Comparison of ENCODE assay signal across 1 cellular context in the genomic region with DNA sequence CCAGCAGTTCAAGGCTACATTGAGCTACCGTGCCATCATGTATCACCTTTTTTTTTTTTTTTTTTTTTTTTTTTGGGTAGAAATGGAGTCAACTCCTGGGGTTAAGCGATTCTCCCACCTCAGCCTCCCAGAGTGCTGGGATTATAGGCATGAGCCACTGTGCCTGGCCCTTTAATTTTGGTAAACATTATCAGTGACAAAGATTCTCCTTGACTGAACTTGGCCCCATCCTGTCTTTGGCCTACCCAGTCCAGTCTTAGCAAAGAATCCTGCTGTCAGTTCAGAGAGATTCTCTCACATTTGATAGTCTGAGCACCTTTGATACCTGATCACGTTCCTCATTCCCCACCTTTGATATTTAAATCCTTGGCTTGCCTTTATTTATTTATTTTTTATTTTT.
TF ChIP-seq lines count a peak whose summit lies in the region.

No MANE protein-coding gene starts in this region.

TF ChIP-seq in endothelial cell of umbilical vein, 7 proteins besides CTCF, POLR2A, EP300 and RAD21:
- TF ChIP-seq, protein P1, sequence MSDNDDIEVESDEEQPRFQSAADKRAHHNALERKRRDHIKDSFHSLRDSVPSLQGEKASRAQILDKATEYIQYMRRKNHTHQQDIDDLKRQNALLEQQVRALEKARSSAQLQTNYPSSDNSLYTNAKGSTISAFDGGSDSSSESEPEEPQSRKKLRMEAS (IDR thresholded peaks at IDR 0.05; ENCODE audit: insufficient read depth, insufficient read length): no peak
- TF ChIP-seq GATA2 (IDR thresholded peaks at IDR 0.05; ENCODE audit: insufficient read depth, insufficient read length, low read depth, low read length): no peak
- TF ChIP-seq EZH2 (IDR thresholded peaks at IDR 0.05; ENCODE audit: borderline replicate concordance, low read depth, low read length, severe bottlenecking): no peak
- no peak for TF ChIP-seq FOS (IDR thresholded peaks at IDR 0.05; ENCODE audit: borderline replicate concordance, insufficient read depth, low read length)
- no peak for TF ChIP-seq MYC (IDR thresholded peaks at IDR 0.05; ENCODE audit: low read depth, low read length)
